12 cellular contexts compared by ENCODE assay signal in genomic region chr4:151226004-151226932, GRCh38. TPM values are rescaled to one million over a fixed set of nuclear protein-coding genes. Genes with fewer than 3 reads are reported as not detected.
A peak's percentile ranks its signal among the peaks of the same experiment; 100 is the strongest.
DNase-seq lines count a peak whose midpoint lies in the region; ATAC-seq and TF ChIP-seq lines count a peak whose summit lies in the region.
"Had no signal": no experiment of that assay in that cellular context is flagged by ENCODE, and none has a peak within 500 bp of the region (broad histone marks: within the 10 kb centered on the region; RNA-seq: fewer than 3 reads in every experiment).

No MANE protein-coding gene starts in this region.

- H3K36me3 ChIP-seq in Panc1 (ENCODE audit: control insufficient read depth, insufficient read depth, low read length): no peaks in the 10 kb centered on the region

- TF ChIP-seq CTCF in Panc1 (IDR thresholded peaks at IDR 0.05) (no peak), fibroblast of pulmonary artery (IDR thresholded peaks at IDR 0.05; ENCODE audit: low read length, missing control alignments) (no peak), nephron (IDR thresholded peaks at IDR 0.05; ENCODE audit: unreplicated experiment in 3 of 3) (no peak)

- intact Hi-C loops in Panc1 (cut with micrococcal nuclease; ENCODE audit: unreplicated experiment): no loop called here

- BruUV-seq in Panc1 (replicated peaks; lab: Mats Ljungman, UMichigan): no TSS peak

- H3K4me3 Mint-ChIP-seq in nephron: no peak overlapping the region

- H3K9me3 ChIP-seq in Panc1 (ENCODE audit: control insufficient read depth, insufficient read depth, low read depth, low read length): no peaks in the 10 kb centered on the region

- H3K4me1 ChIP-seq in Panc1 (ENCODE audit: control insufficient read depth, insufficient read depth, low read length): peaks cover 2% of the 10 kb centered on the region

- ATAC-seq in Panc1: peak; percentile 68; the same call in 1 of the 2 replicates
- no peak for ATAC-seq in GM18909 (IDR thresholded peaks at IDR 0.05; ENCODE audit: poor library complexity, unreplicated experiment)
- no peak for ATAC-seq in GM18907 (IDR thresholded peaks at IDR 0.05; ENCODE audit: unreplicated experiment)

- DNase-seq in 8988T (peak; percentile 38), Panc1 (ENCODE audit: low read depth, low spot score) (peak; percentile 70), fibroblast of pulmonary artery (ENCODE audit: low read depth) (peak; percentile 88), iPS-NIHi11 (ENCODE audit: low spot score) (no peak), epidermal melanocyte (ENCODE audit: insufficient read length, low spot score) (no peak)
- DNase-seq: activated effector memory CD4-positive, alpha-beta T cell treated with Interleukin-2 at 50 U/mL for 16 hours; SHP77 had no signal

- H3K27me3 Mint-ChIP-seq in nephron (ENCODE audit: low read depth): peaks cover 5% of the 10 kb centered on the region

- POLR2A ChIA-PET in Panc1 (lab: Charles Lee): no interaction called here

- no peak overlapping the region; the same call in 1 of the 2 replicates for H3K27ac ChIP-seq in Panc1 (ENCODE audit: low read length)

- peak overlapping the region; percentile 22 to 66 (median 51) for H3K27ac Mint-ChIP-seq in nephron

- no peak overlapping the region for H3K4me3 ChIP-seq in Panc1 (ENCODE audit: low read depth in 2 of 2, low read length in 2 of 2)
- peak overlapping the region; percentile 61 for H3K4me3 ChIP-seq in fibroblast of pulmonary artery (replicated peaks; ENCODE audit: low read depth, low read length)

- CTCF ChIA-PET in Panc1 (lab: Charles Lee): no interaction called here

- no peaks in the 10 kb centered on the region for H3K27me3 ChIP-seq in Panc1 (ENCODE audit: control insufficient read depth, insufficient read depth, low read length)

- H3K4me1 Mint-ChIP-seq in nephron: peaks cover 41% of the 10 kb centered on the region

- in situ Hi-C loops in Panc1 (cut with HindIII; ENCODE audit: low pct_unique_long_range_greater_than_20kb, low sequenced_read_pairs): no loop called here

- no peaks in the 10 kb centered on the region for H3K9me3 Mint-ChIP-seq in nephron

- peaks cover 15% of the 10 kb centered on the region for H3K36me3 Mint-ChIP-seq in nephron (ENCODE audit: low read depth)

RNA-seq across cellular contexts. Expression of gene PRSS48, which starts 50.7 kb away (rescaled TPM):
- not detected for total RNA-seq in Panc1 (2021; ENCODE audit: unreplicated experiment)
- polyA plus RNA-seq in Panc1 (2012; ENCODE audit: insufficient read length): not detected
- total RNA-seq: A673 had no signal
- polyA plus RNA-seq: neural cell had no signal

Comparison
In these comparisons a context has a peak if more than half of its experiments do, and no peak if none do; other contexts are left out.
1. DNase-seq: peak in 8988T (single experiment), Panc1 (single experiment) and fibroblast of pulmonary artery (single experiment); none in iPS-NIHi11 (single experiment) and epidermal melanocyte (single experiment).